Comparison of ENCODE assay signal across 8 cellular contexts in genomic region chr2:218895758-218896500, GRCh38. TPM values are rescaled to one million over a fixed set of nuclear protein-coding genes. Genes with fewer than 3 reads are reported as not detected.
DNase-seq lines count a peak whose midpoint lies in the region; ATAC-seq, FAIRE-seq and TF ChIP-seq lines count a peak whose summit lies in the region.

No MANE protein-coding gene starts in this region.

- H3K27me3 ChIP-seq in KMS-11 (ENCODE audit: insufficient read depth, low read depth) (no peaks in the 10 kb centered on the region), body of pancreas (peaks cover 6 to 33% of the 10 kb centered on the region in 2 donors), thyroid gland (peaks cover 50% of the 10 kb centered on the region)

- peaks cover 20% of the 10 kb centered on the region for H3K9me3 Mint-ChIP-seq in glutamatergic neuron (ENCODE audit: unreplicated experiment)

- TF ChIP-seq CTCF in KMS-11 (conservative IDR thresholded peaks at IDR 0.05; ENCODE audit: low read depth, low read length), result no peak
- TF ChIP-seq CTCF in glutamatergic neuron (IDR thresholded peaks at IDR 0.05; ENCODE audit: partially characterized antibody, unreplicated experiment), result no peak
- no peak for TF ChIP-seq CTCF in body of pancreas (IDR thresholded peaks at IDR 0.05)
- no peak for TF ChIP-seq CTCF in thyroid gland (IDR thresholded peaks at IDR 0.05)

- H3K27me3 Mint-ChIP-seq in glutamatergic neuron (ENCODE audit: unreplicated experiment), result peaks cover 26% of the 10 kb centered on the region

- peaks cover 9% of the 10 kb centered on the region for H3K36me3 Mint-ChIP-seq in glutamatergic neuron (ENCODE audit: unreplicated experiment)

- H3K4me3 Mint-ChIP-seq in glutamatergic neuron (ENCODE audit: unreplicated experiment), result peak overlapping the region; percentile 45

- no peak overlapping the region for H3K4me3 ChIP-seq in KMS-11 (IDR thresholded peaks at IDR 0.05; ENCODE audit: insufficient read depth, low read depth, low read length)
- no peak overlapping the region for H3K4me3 ChIP-seq in body of pancreas
- H3K4me3 ChIP-seq in thyroid gland (replicated peaks in 1 of 3), result no peak overlapping the region

- peak; percentile 14 for ATAC-seq in GM21723 (IDR thresholded peaks at IDR 0.05; ENCODE audit: unreplicated experiment)
- ATAC-seq in body of pancreas, result no peak

- peaks cover 33% of the 10 kb centered on the region for H3K4me1 Mint-ChIP-seq in glutamatergic neuron (ENCODE audit: low read depth, unreplicated experiment)

- H3K9ac ChIP-seq in KMS-11, result peak overlapping the region; percentile 80; the same call in 1 of the 2 replicates

- H4K20me1 ChIP-seq in KMS-11 (ENCODE audit: insufficient read depth), result no peaks in the 10 kb centered on the region

- peak overlapping the region; percentile 96 for H3K4me2 ChIP-seq in KMS-11

- H3K9me3 ChIP-seq in body of pancreas (no peaks in the 10 kb centered on the region), thyroid gland (no peaks in the 10 kb centered on the region)

- intact Hi-C loops in body of pancreas (cut with DNase I), result no loop called here
- intact Hi-C loops in thyroid gland (cut with DNase I), result no loop called here

- peaks cover 20% of the 10 kb centered on the region; the same call in 1 of the 2 replicates for H3K79me2 ChIP-seq in KMS-11 (ENCODE audit: insufficient read depth, low read depth)

- H3K36me3 ChIP-seq in KMS-11 (ENCODE audit: insufficient read depth) (no peaks in the 10 kb centered on the region), body of pancreas (replicated peaks in 1 of 2; ENCODE audit: insufficient read depth in 1 of 2, low read depth in 2 of 2) (no peaks in the 10 kb centered on the region), thyroid gland (no peaks in the 10 kb centered on the region)

- H3K27ac ChIP-seq in KMS-11, result peak overlapping the region; percentile 97
- no peak overlapping the region for H3K27ac ChIP-seq in body of pancreas
- H3K27ac ChIP-seq in thyroid gland, result no peak overlapping the region

- peak; percentile 93 for FAIRE-seq in G401.6 (lab: Jason Lieb, UNC)

- peak overlapping the region; percentile 31 for H3K27ac Mint-ChIP-seq in glutamatergic neuron (ENCODE audit: unreplicated experiment)

- H2AFZ ChIP-seq in KMS-11 (ENCODE audit: low read depth), result no peak overlapping the region

- WGBS in body of pancreas, 2 donors, result 15 to 23% methylated on average over 8 of the region's 8 CpGs
- WGBS in thyroid gland, 2 donors, result 15 to 24% methylated on average over 7 to 8 of the region's 8 CpGs

- no peak for DNase-seq in glutamatergic neuron
- DNase-seq in body of pancreas, result no peak
- no peak for DNase-seq in NCI-H510A treated with DMSO at 0.1 percent for 48 hours (lab: John Stamatoyannopoulos, UW)
- DNase-seq in NCI-H526 treated with DMSO at 0.1 percent for 48 hours (lab: John Stamatoyannopoulos, UW), result no peak
- DNase-seq in thyroid gland, result no peak

- H3K4me1 ChIP-seq in KMS-11 (ENCODE audit: low read depth, poor library complexity, severe bottlenecking), result peaks cover 65% of the 10 kb centered on the region
- peaks cover 38% of the 10 kb centered on the region for H3K4me1 ChIP-seq in body of pancreas
- H3K4me1 ChIP-seq in thyroid gland, result peaks cover 6 to 24% of the 10 kb centered on the region in 2 donors

- no peak for TF ChIP-seq POLR2A in body of pancreas (IDR thresholded peaks at IDR 0.05)
- no peak for TF ChIP-seq POLR2A in thyroid gland (IDR thresholded peaks at IDR 0.05)

RNA-seq across cellular contexts. Expression of gene WNT10A, which starts 15.3 kb away (rescaled TPM):
- total RNA-seq in glutamatergic neuron (ENCODE audit: unreplicated experiment) (0.17 TPM), body of pancreas (under 1 TPM in 1 of 2 donors, not detected in 1; 0.52 TPM), thyroid gland (under 1 TPM in 1 of 4 donors, not detected in 3; 0.20 TPM)

RNA-seq across cellular contexts. Expression of gene WNT6, which starts 36.3 kb away (rescaled TPM):
- total RNA-seq in glutamatergic neuron (ENCODE audit: unreplicated experiment) (0.66 TPM), body of pancreas (1 to 10 TPM in 1 of 2 donors, not detected in 1; 1.0 TPM), thyroid gland (1 to 10 TPM in 2 of 4 donors, not detected in 2; 2.7 to 5.1 TPM)
